ENCODE assay signal across 8 cellular contexts in genomic region chr12:14260011-14260993, GRCh38.
A peak's percentile ranks its signal among the peaks of the same experiment; 100 is the strongest.
DNase-seq lines count a peak whose midpoint lies in the region; ATAC-seq and FAIRE-seq lines count a peak whose summit lies in the region.

No MANE protein-coding gene starts in this region.

- H3K27me3 ChIP-seq in layer of hippocampus (ENCODE audit: control insufficient read depth, insufficient read depth, low read length) (no peaks in the 10 kb centered on the region), small intestine (ENCODE audit: control insufficient read depth in 2 of 2, insufficient read depth in 2 of 2, low read length in 2 of 2) (no peaks in the 10 kb centered on the region)
- H3K27me3 ChIP-seq in effector memory CD4-positive, alpha-beta T cell (replicated peaks; ENCODE audit: control insufficient read depth, insufficient read depth, low read length, poor library complexity, severe bottlenecking): no peaks in the 10 kb centered on the region

- DNase-seq in ELR (ENCODE audit: low read depth): peak; percentile 93
- peak; percentile 53 for DNase-seq in NCI-H460 (ENCODE audit: extremely low read depth, low read depth)
- peak; percentile 85 for DNase-seq in dedifferentiated amniotic fluid mesenchymal stem cell (ENCODE audit: extremely low spot score)
- DNase-seq in small intestine: peak; percentile 67
- no peak for DNase-seq in effector memory CD4-positive, alpha-beta T cell
- no peak for DNase-seq in stimulated activated naive CD4-positive, alpha-beta T cell treated with Interleukin-2 at 50 U/mL for 16 hours (lab: John Stamatoyannopoulos, UW)

- no peaks in the 10 kb centered on the region for H3K9me3 ChIP-seq in small intestine (ENCODE audit: control insufficient read depth, low read depth)
- H3K9me3 ChIP-seq in effector memory CD4-positive, alpha-beta T cell (ENCODE audit: control insufficient read depth, low read length): no peaks in the 10 kb centered on the region

- WGBS in small intestine, 3 donors: 12 to 38% (median 24%) methylated on average over 31 of the region's 31 CpGs

- peak overlapping the region in 1 of 2 donors; percentile 29 for H3K4me3 ChIP-seq in small intestine (ENCODE audit: low read depth in 1 of 2, low read length in 2 of 2)
- H3K4me3 ChIP-seq in effector memory CD4-positive, alpha-beta T cell (ENCODE audit: insufficient read depth, low read depth, low read length, poor library complexity, severe bottlenecking): no peak overlapping the region

- ATAC-seq in GM21576 (IDR thresholded peaks at IDR 0.05; ENCODE audit: unreplicated experiment): no peak

- H3K27ac ChIP-seq in layer of hippocampus (ENCODE audit: low read depth, low read length): peak overlapping the region; percentile 90
- H3K27ac ChIP-seq in small intestine (ENCODE audit: low read depth in 1 of 2, low read length in 1 of 2): peak overlapping the region; percentile 55 to 85
- H3K27ac ChIP-seq in effector memory CD4-positive, alpha-beta T cell (ENCODE audit: insufficient read depth, low read length, poor library complexity, severe bottlenecking): no peak overlapping the region

- no peaks in the 10 kb centered on the region for H3K36me3 ChIP-seq in small intestine (ENCODE audit: control insufficient read depth in 2 of 2, insufficient read depth in 2 of 2, low read length in 2 of 2)
- no peaks in the 10 kb centered on the region for H3K36me3 ChIP-seq in effector memory CD4-positive, alpha-beta T cell (ENCODE audit: control insufficient read depth, insufficient read depth, low read length)

- peaks cover 2 to 12% of the 10 kb centered on the region in 2 donors for H3K4me1 ChIP-seq in small intestine (ENCODE audit: control insufficient read depth in 2 of 2, insufficient read depth in 1 of 2, low read depth in 1 of 2, low read length in 1 of 2)
- H3K4me1 ChIP-seq in effector memory CD4-positive, alpha-beta T cell (ENCODE audit: control insufficient read depth, insufficient read depth, low read length, poor library complexity, severe bottlenecking): peaks cover 25% of the 10 kb centered on the region

- FAIRE-seq in small intestine (lab: Jason Lieb, UNC): no peak

Comparison
In these comparisons a context has a peak if more than half of its experiments do, and no peak if none do; other contexts are left out.
1. DNase-seq: peak in ELR (single experiment), NCI-H460 (single experiment), dedifferentiated amniotic fluid mesenchymal stem cell (single experiment) and small intestine (single experiment); none in effector memory CD4-positive, alpha-beta T cell (0 of 3) and stimulated activated naive CD4-positive, alpha-beta T cell treated with Interleukin-2 at 50 U/mL for 16 hours (single experiment).